ENCODE assay signal across 23 cellular contexts in the genomic region with DNA sequence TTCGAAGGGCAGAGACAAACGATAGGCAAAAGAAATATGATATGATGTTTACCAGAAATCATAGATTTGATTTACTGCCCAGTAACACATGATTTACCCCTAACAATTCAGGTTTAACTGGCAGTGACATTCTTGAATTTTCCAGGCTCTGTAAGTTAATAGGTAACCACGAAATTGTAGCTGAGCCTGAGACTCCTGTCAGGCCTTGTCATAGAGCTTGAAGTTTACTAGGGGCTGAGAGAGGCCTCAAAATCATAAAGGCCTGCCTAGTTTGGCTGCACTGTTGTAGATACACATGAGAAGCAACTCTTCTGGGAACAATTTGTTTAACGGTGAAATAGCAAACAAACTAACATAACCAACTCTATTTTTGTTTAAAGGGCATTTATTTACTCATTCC. TPM values are rescaled to one million over a fixed set of nuclear protein-coding genes. Genes with fewer than 3 reads are reported as not detected.
DNase-seq lines count a peak whose midpoint lies in the region; ATAC-seq, FAIRE-seq and TF ChIP-seq lines count a peak whose summit lies in the region.
"Had no signal": no experiment of that assay in that cellular context is flagged by ENCODE, and none has a peak within 500 bp of the region (broad histone marks: within the 10 kb centered on the region; RNA-seq: fewer than 3 reads in every experiment).

No MANE protein-coding gene starts in this region.

- POLR2A ChIA-PET in naive thymus-derived CD8-positive, alpha-beta T cell (lab: Charles Lee) = interaction anchor here (0.7 to 2.8 kb wide), 3 partner anchors 13 to 60 kb away, joined by 3 to 12 read pairs (median 3); no protein-coding TSS in a partner anchor

- H3K27me3 ChIP-seq in neural progenitor cell (no peaks in the 10 kb centered on the region), tibial nerve (no peaks in the 10 kb centered on the region)
- H3K27me3 ChIP-seq: foreskin keratinocyte had no signal

- peak overlapping the region in 8 of 10 donors; percentile 41 to 93 (median 77) for H3K27ac Mint-ChIP-seq in naive thymus-derived CD8-positive, alpha-beta T cell
- no peak overlapping the region for H3K27ac Mint-ChIP-seq in neural progenitor cell
- H3K27ac Mint-ChIP-seq: activated CD4-positive, alpha-beta T cell treated with anti-CD3 and anti-CD28 coated beads for 36 hours; CD14-positive monocyte had no signal

- TF ChIP-seq EP300 in tibial nerve (IDR thresholded peaks at IDR 0.05) = no peak

- H3K4me1 ChIP-seq in neural progenitor cell (no peaks in the 10 kb centered on the region), tibial nerve (no peaks in the 10 kb centered on the region)

- no peak for TF ChIP-seq POLR2A in GM12891 (IDR thresholded peaks at IDR 0.05; ENCODE audit: low read depth, low read length)
- TF ChIP-seq POLR2A in tibial nerve (IDR thresholded peaks at IDR 0.05) = no peak

- no peaks in the 10 kb centered on the region for H3K27me3 Mint-ChIP-seq in naive thymus-derived CD8-positive, alpha-beta T cell
- peaks cover 5% of the 10 kb centered on the region for H3K27me3 Mint-ChIP-seq in neural progenitor cell (ENCODE audit: insufficient read depth, low read depth)
- H3K27me3 Mint-ChIP-seq: activated CD4-positive, alpha-beta T cell treated with anti-CD3 and anti-CD28 coated beads for 36 hours had no signal

- no peak overlapping the region for H3K4me3 Mint-ChIP-seq in naive thymus-derived CD8-positive, alpha-beta T cell
- H3K4me3 Mint-ChIP-seq in neural progenitor cell = no peak overlapping the region
- H3K4me3 Mint-ChIP-seq: activated CD4-positive, alpha-beta T cell treated with anti-CD3 and anti-CD28 coated beads for 36 hours; CD14-positive monocyte had no signal

- WGBS in tibial nerve, 2 donors = 73 to 74% methylated on average over 4 of the region's 4 CpGs

- H2AFZ ChIP-seq in neural progenitor cell (replicated peaks) = no peak overlapping the region

- H3K9me3 ChIP-seq in neural progenitor cell (ENCODE audit: low read depth) (no peaks in the 10 kb centered on the region), tibial nerve (no peaks in the 10 kb centered on the region)
- H3K9me3 ChIP-seq: left ventricle myocardium inferior had no signal

- H3K4me1 Mint-ChIP-seq in naive thymus-derived CD8-positive, alpha-beta T cell = peaks cover 22 to 67% (median 59%) of the 10 kb centered on the region in 4 donors
- no peaks in the 10 kb centered on the region for H3K4me1 Mint-ChIP-seq in neural progenitor cell

- no peaks in the 10 kb centered on the region for H3K36me3 ChIP-seq in neural progenitor cell
- H3K36me3 ChIP-seq in tibial nerve = no peaks in the 10 kb centered on the region
- H3K36me3 ChIP-seq: left ventricle myocardium inferior had no signal

- no peak overlapping the region for H3K4me2 ChIP-seq in neural progenitor cell

- no peaks in the 10 kb centered on the region for H4K20me1 ChIP-seq in neural progenitor cell (ENCODE audit: low read depth)

- H3K27ac ChIP-seq in 22Rv1 (peak overlapping the region; percentile 48), neural progenitor cell (no peak overlapping the region), tibial nerve (no peak overlapping the region)
- H3K27ac ChIP-seq: epithelial cell of prostate, foreskin keratinocyte, left ventricle myocardium inferior, skin epidermis had no signal

- H3K4me3 ChIP-seq in neural progenitor cell (no peak overlapping the region), tibial nerve (no peak overlapping the region)
- H3K4me3 ChIP-seq: left ventricle myocardium inferior, skin epidermis had no signal

- ATAC-seq in naive thymus-derived CD8-positive, alpha-beta T cell = no peak
- ATAC-seq: activated CD4-positive, alpha-beta T cell treated with anti-CD3 and anti-CD28 coated beads for 36 hours; foreskin keratinocyte; Right ventricle myocardium inferior had no signal

- peaks cover 0 to 90% (median 53%) of the 10 kb centered on the region in 3 donors for H3K36me3 Mint-ChIP-seq in naive thymus-derived CD8-positive, alpha-beta T cell
- no peaks in the 10 kb centered on the region for H3K36me3 Mint-ChIP-seq in neural progenitor cell

- DNase-seq in HuH-7 (ENCODE audit: low spot score) = peak; percentile 23
- no peak for DNase-seq in naive thymus-derived CD8-positive, alpha-beta T cell
- DNase-seq in GM12891 (ENCODE audit: insufficient read length, low spot score) = no peak
- no peak for DNase-seq in neural progenitor cell (ENCODE audit: low spot score)
- no peak for DNase-seq in islet precursor cell
- DNase-seq in tibial nerve (ENCODE audit: low spot score in 2 of 2) = no peak
- DNase-seq: activated CD4-positive, alpha-beta T cell treated with anti-CD3 and anti-CD28 coated beads for 36 hours; DMS79 treated with DMSO at 0.1 percent for 48 hours; foreskin keratinocyte; KBM-7; left ventricle myocardium inferior; NCI-H1092; NCI-H524 treated with DMSO at 0.1 percent for 48 hours; stimulated activated CD4-positive, alpha-beta T cell treated with anti-CD3 and anti-CD28 coated beads, Interleukin-4, amount 100 ng/mL, for 24 hours had no signal

- H3F3A ChIP-seq in neural progenitor cell (ENCODE audit: low read depth) = no peaks in the 10 kb centered on the region

- H3K9me3 Mint-ChIP-seq in naive thymus-derived CD8-positive, alpha-beta T cell = peaks cover 0 to 3% (median 0%) of the 10 kb centered on the region in 9 donors
- no peaks in the 10 kb centered on the region for H3K9me3 Mint-ChIP-seq in neural progenitor cell
- H3K9me3 Mint-ChIP-seq: CD14-positive monocyte had no signal

- no peak overlapping the region for H3K9ac ChIP-seq in neural progenitor cell

- TF ChIP-seq CTCF in 22Rv1 (IDR thresholded peaks at IDR 0.05) (no peak), neural progenitor cell (IDR thresholded peaks at IDR 0.05) (no peak), tibial nerve (IDR thresholded peaks at IDR 0.05) (no peak)

- FAIRE-seq in islet of Langerhans (lab: Jason Lieb, UNC) = peak; percentile 64
- no peak for FAIRE-seq in GM12891 (lab: Jason Lieb, UNC)
- FAIRE-seq: TTC549 had no signal

- H3K79me2 ChIP-seq in neural progenitor cell (ENCODE audit: low read depth) = no peaks in the 10 kb centered on the region

TF ChIP-seq in GM12891, 5 proteins besides CTCF, POLR2A, EP300 and RAD21:
- TF ChIP-seq POLR2AphosphoS5 (IDR thresholded peaks at IDR 0.05; ENCODE audit: low read depth, low read length) (no peak), PAX5 (IDR thresholded peaks at IDR 0.05; ENCODE audit: insufficient read depth, low read length, severe bottlenecking) (no peak), TAF1 (IDR thresholded peaks at IDR 0.05; ENCODE audit: low read depth, low read length) (no peak), POU2F2 (IDR thresholded peaks at IDR 0.05; ENCODE audit: low read depth, low read length) (no peak), SPI1 (IDR thresholded peaks at IDR 0.05; ENCODE audit: low read depth, low read length) (no peak)

RNA-seq across cellular contexts. Expression of a gene that starts 3.3 kb away (rescaled TPM):
- total RNA-seq in naive thymus-derived CD8-positive, alpha-beta T cell = 10 to 100 TPM; 23.9 to 25.8 TPM
- 1 to 10 TPM; 3.2 to 4.4 (median 3.9) TPM for polyA plus RNA-seq in naive thymus-derived CD8-positive, alpha-beta T cell
- polyA plus RNA-seq in GM12891 (2012; ENCODE audit: low read depth, missing spikeins) = 0.62 TPM
- total RNA-seq in neural progenitor cell (ENCODE audit: low replicate concordance) (not detected in 2 replicates), tibial nerve (not detected)

RNA-seq across cellular contexts. Expression of a gene that starts 26.4 kb away (rescaled TPM):
- 100 to 1,000 TPM; 937 to 948 TPM for total RNA-seq in naive thymus-derived CD8-positive, alpha-beta T cell
- polyA plus RNA-seq in naive thymus-derived CD8-positive, alpha-beta T cell = 1,000 to 10,000 TPM; 3,195 to 3,446 (median 3,407) TPM
- polyA plus RNA-seq in GM12891 (2012; ENCODE audit: low read depth, missing spikeins) = 899 TPM
- total RNA-seq in neural progenitor cell (ENCODE audit: low replicate concordance) (not detected in 2 replicates), tibial nerve (100 to 1,000 TPM in 2 of 4 donors, 10 to 100 TPM in 2; 63.8 to 112 (median 89.4) TPM)

RNA-seq across cellular contexts. Expression of a gene that starts 37.8 kb away (rescaled TPM):
- not detected for total RNA-seq in naive thymus-derived CD8-positive, alpha-beta T cell
- polyA plus RNA-seq in naive thymus-derived CD8-positive, alpha-beta T cell = not detected
- polyA plus RNA-seq in GM12891 (2012; ENCODE audit: low read depth, missing spikeins) = not detected
- not detected in 2 replicates for total RNA-seq in neural progenitor cell (ENCODE audit: low replicate concordance)
- total RNA-seq in tibial nerve = not detected
- total RNA-seq: dermis microvascular lymphatic vessel endothelial cell, foreskin keratinocyte, left ventricle myocardium inferior, Right ventricle myocardium inferior had no signal
- polyA plus RNA-seq: adipose tissue, foreskin keratinocyte had no signal

RNA-seq across cellular contexts. Expression of a gene that starts 49.4 kb away (rescaled TPM):
- 1 to 10 TPM; 3.7 to 4.1 TPM for total RNA-seq in naive thymus-derived CD8-positive, alpha-beta T cell
- under 1 TPM; 0.14 to 0.48 (median 0.17) TPM for polyA plus RNA-seq in naive thymus-derived CD8-positive, alpha-beta T cell
- not detected for polyA plus RNA-seq in GM12891 (2012; ENCODE audit: low read depth, missing spikeins)
- total RNA-seq in neural progenitor cell (ENCODE audit: low replicate concordance) (not detected in 2 replicates), tibial nerve (100 to 1,000 TPM; 187 to 759 (median 492) TPM)
- total RNA-seq: activated CD4-positive, alpha-beta T cell treated with anti-CD3 and anti-CD28 coated beads for 36 hours; foreskin keratinocyte had no signal
- polyA plus RNA-seq: CD14-positive monocyte, foreskin keratinocyte had no signal

Comparison
In these comparisons a context has a peak if more than half of its experiments do, and no peak if none do; other contexts are left out.
1. RNA of a gene that starts 3.3 kb away (total RNA-seq): 23.9 to 25.8 TPM in naive thymus-derived CD8-positive, alpha-beta T cell; not detected in neural progenitor cell and not detected in tibial nerve; every median in the first group is over 10 times any median in the second.
2. RNA of a gene that starts 26.4 kb away (total RNA-seq): 937 to 948 TPM in naive thymus-derived CD8-positive, alpha-beta T cell and 63.8 to 112 TPM in tibial nerve; not detected in neural progenitor cell; every median in the first group is over 10 times any median in the second.